In the genomic region with DNA sequence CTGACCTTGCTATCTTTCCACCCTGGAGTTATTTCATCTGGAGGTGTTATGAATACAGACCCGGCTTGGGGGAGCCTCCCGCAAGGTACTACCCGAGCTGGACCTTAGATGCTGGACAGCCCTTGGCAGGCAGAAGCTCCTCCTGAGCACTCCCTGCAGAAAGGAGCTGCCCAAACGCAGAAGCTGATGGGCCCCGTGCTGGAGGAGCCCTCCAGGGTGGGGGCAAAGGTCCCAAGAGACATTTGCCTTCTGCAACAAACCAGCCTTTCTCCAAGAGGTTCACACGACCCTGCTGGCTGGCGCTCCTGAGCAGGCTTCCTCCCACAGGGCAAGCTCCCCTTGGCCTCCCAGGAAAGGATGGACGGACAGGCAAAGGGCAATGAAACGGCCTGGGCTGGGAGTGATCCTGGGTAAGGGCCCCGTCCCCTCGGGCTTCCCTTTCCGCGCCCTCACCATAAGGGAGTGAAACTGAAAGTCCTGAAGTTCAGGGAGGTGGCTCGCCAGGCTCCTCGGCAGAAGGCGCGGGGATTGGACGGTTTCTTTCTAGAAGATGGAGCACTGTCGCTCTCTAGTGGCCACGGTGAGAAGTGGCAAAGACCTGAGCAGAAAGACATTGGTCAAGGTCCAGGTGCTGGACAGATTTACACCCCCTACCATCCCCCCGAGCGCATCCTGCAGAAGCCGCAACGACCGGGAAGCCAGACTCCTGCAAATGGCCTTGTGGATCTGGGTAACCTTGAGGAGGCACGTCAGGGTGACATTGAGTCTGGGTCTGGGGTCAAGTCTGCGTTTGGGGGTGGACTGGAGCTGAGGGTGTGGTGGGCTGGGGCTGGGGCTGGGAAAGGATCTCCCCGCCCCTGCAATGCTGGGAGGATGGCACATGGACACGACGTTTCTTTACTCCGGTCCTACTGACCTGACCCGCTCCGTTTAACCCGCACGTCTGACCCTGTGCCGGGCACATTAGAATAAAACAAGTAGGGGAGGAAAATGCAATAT, we compare ENCODE assay signal across 8 cellular contexts. TPM values are rescaled to one million over a fixed set of nuclear protein-coding genes. Genes with fewer than 3 reads are reported as not detected.
DNase-seq lines count a peak whose midpoint lies in the region; ATAC-seq and TF ChIP-seq lines count a peak whose summit lies in the region.

No MANE protein-coding gene starts in this region.

- H3K4me2 ChIP-seq in neural cell (ENCODE audit: low read length), result no peak overlapping the region

- H3K79me2 ChIP-seq in neural cell (replicated peaks; ENCODE audit: insufficient read depth, low read length), result no peaks in the 10 kb centered on the region

- H3K4me3 Mint-ChIP-seq in stimulated activated naive CD8-positive, alpha-beta T cell treated with anti-CD3 and anti-CD28 coated beads, Interleukin-15, amount 100 ng/mL, for 72 hours, result peak overlapping the region; percentile 84 to 93

- peak overlapping the region; percentile 34 for H3K4me3 ChIP-seq in RWPE2 (ENCODE audit: severe bottlenecking)
- peak overlapping the region; percentile 65 for H3K4me3 ChIP-seq in fibroblast of villous mesenchyme (ENCODE audit: low read depth, low read length)
- no peak overlapping the region for H3K4me3 ChIP-seq in neural cell (ENCODE audit: low read length)

- H3K36me3 ChIP-seq in RWPE2 (ENCODE audit: low read depth) (no peaks in the 10 kb centered on the region), neural cell (ENCODE audit: insufficient read depth, low read length) (no peaks in the 10 kb centered on the region)

- TF ChIP-seq RAD21 in neural cell (conservative IDR thresholded peaks at IDR 0.05), result peak; percentile 98

- ATAC-seq in GM21717 (IDR thresholded peaks at IDR 0.05; ENCODE audit: unreplicated experiment), result peak; percentile 89
- peak; percentile 75 for ATAC-seq in RWPE2 (ENCODE audit: low read depth)
- ATAC-seq in stimulated activated naive CD8-positive, alpha-beta T cell treated with anti-CD3 and anti-CD28 coated beads, Interleukin-15, amount 100 ng/mL, for 72 hours, result peak; percentile 88

- peaks cover 21% of the 10 kb centered on the region for H3K4me1 Mint-ChIP-seq in stimulated activated naive CD8-positive, alpha-beta T cell treated with anti-CD3 and anti-CD28 coated beads, Interleukin-15, amount 100 ng/mL, for 72 hours

- TF ChIP-seq CTCF in RWPE2 (IDR thresholded peaks at IDR 0.05; ENCODE audit: poor library complexity, severe bottlenecking), result peak; percentile 98
- TF ChIP-seq CTCF in fibroblast of villous mesenchyme (IDR thresholded peaks at IDR 0.05; ENCODE audit: insufficient read depth, low read depth, low read length), result peak; percentile 89
- TF ChIP-seq CTCF in neural cell (IDR thresholded peaks at IDR 0.05; ENCODE audit: poor library complexity, severe bottlenecking), result peak; percentile 97

- no peak overlapping the region for H3K9ac ChIP-seq in neural cell (ENCODE audit: low read length)

- no peaks in the 10 kb centered on the region for H3K4me1 ChIP-seq in RWPE2 (ENCODE audit: insufficient read depth, poor library complexity, severe bottlenecking)

- H3K27me3 ChIP-seq in RWPE2 (ENCODE audit: insufficient read depth, poor library complexity, severe bottlenecking) (no peaks in the 10 kb centered on the region), neural cell (ENCODE audit: insufficient read depth, low read depth, low read length) (peaks cover 5% of the 10 kb centered on the region)

- H3F3A ChIP-seq in neural cell (ENCODE audit: insufficient read depth, low read length, poor library complexity, severe bottlenecking), result no peaks in the 10 kb centered on the region

- no peaks in the 10 kb centered on the region for H4K20me1 ChIP-seq in neural cell (ENCODE audit: insufficient read depth)

- DNase-seq in DMS53 (lab: John Stamatoyannopoulos, UW) (peak; percentile 95), Kasumi-1 (lab: John Stamatoyannopoulos, UW) (peak; percentile 91 to 94), RWPE2 (ENCODE audit: low spot score) (peak; percentile 89), fibroblast of villous mesenchyme (ENCODE audit: low read depth) (peak; percentile 91)
- peak; percentile 69 for DNase-seq in activated effector memory CD4-positive, alpha-beta T cell treated with Interleukin-2 at 50 U/mL for 16 hours
- DNase-seq in stimulated activated naive CD8-positive, alpha-beta T cell treated with anti-CD3 and anti-CD28 coated beads, Interleukin-15, amount 100 ng/mL, for 72 hours, result peak; percentile 81 to 84

- no peak overlapping the region for H2AFZ ChIP-seq in neural cell (ENCODE audit: low read depth, low read length)

- no peaks in the 10 kb centered on the region for H3K9me2 ChIP-seq in neural cell (ENCODE audit: insufficient read depth, low read length)

- peaks cover 18% of the 10 kb centered on the region for H3K27me3 Mint-ChIP-seq in stimulated activated naive CD8-positive, alpha-beta T cell treated with anti-CD3 and anti-CD28 coated beads, Interleukin-15, amount 100 ng/mL, for 72 hours

- H3K27ac Mint-ChIP-seq in stimulated activated naive CD8-positive, alpha-beta T cell treated with anti-CD3 and anti-CD28 coated beads, Interleukin-15, amount 100 ng/mL, for 72 hours, result peak overlapping the region; percentile 94 to 98

- TF ChIP-seq EP300 in neural cell (conservative IDR thresholded peaks at IDR 0.05; ENCODE audit: poor library complexity, severe bottlenecking), result no peak

- H3K27ac ChIP-seq in RWPE2 (ENCODE audit: poor library complexity, severe bottlenecking) (no peak overlapping the region), neural cell (ENCODE audit: low read length) (no peak overlapping the region)

- H3K9me3 ChIP-seq in RWPE2 (ENCODE audit: severe bottlenecking) (no peaks in the 10 kb centered on the region), neural cell (ENCODE audit: low read length) (no peaks in the 10 kb centered on the region)

- H3K9me3 Mint-ChIP-seq in stimulated activated naive CD8-positive, alpha-beta T cell treated with anti-CD3 and anti-CD28 coated beads, Interleukin-15, amount 100 ng/mL, for 72 hours, result no peaks in the 10 kb centered on the region

TF ChIP-seq in neural cell, 6 proteins besides CTCF, POLR2A, EP300 and RAD21:
- TF ChIP-seq SMC3 (conservative IDR thresholded peaks at IDR 0.05; ENCODE audit: poor library complexity), result peak; percentile 98
- TF ChIP-seq EZH2 (IDR thresholded peaks at IDR 0.05; ENCODE audit: borderline replicate concordance, insufficient read depth, low read length, poor library complexity, severe bottlenecking), result no peak
- no peak for TF ChIP-seq POLR2AphosphoS5 (IDR thresholded peaks at IDR 0.05)
- no peak for TF ChIP-seq MXI1 (conservative IDR thresholded peaks at IDR 0.05; ENCODE audit: poor library complexity, severe bottlenecking)

RNA-seq across cellular contexts. Expression of gene NEURL1B, which starts 56.4 kb away (rescaled TPM):
- 2.9 and 4.3 TPM in 2 replicates for total RNA-seq in fibroblast of villous mesenchyme
- polyA plus RNA-seq in neural cell, result 12.7 and 15.7 TPM in 2 replicates
- 25.6 and 26.5 TPM in 2 replicates for polyA minus RNA-seq in neural cell
